In the genomic region with DNA sequence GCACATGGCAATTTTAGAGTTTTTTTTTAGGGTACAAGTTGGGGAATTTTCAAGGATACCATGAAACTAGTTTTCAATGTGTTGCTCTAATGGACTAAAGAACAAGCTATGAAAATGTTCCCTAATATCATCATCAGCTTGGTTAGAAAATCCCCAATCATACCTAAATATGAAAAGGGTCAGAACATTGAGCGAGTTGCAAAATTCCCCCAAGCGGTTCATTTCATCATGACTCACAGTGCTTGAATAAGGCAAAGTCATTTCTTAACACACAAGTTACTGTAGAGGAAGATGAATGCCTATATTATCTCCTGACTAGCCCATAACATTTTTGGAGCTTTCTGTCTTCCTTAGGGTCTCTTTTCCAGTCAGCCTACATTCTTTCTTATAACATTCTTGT, we compare ENCODE assay signal across 8 cellular contexts.
A peak's percentile ranks its signal among the peaks of the same experiment; 100 is the strongest.
DNase-seq lines count a peak whose midpoint lies in the region; ATAC-seq, FAIRE-seq and TF ChIP-seq lines count a peak whose summit lies in the region.

No MANE protein-coding gene starts in this region.

- H3K9me3 ChIP-seq in mucosa of descending colon = no peaks in the 10 kb centered on the region

- peaks cover 65% of the 10 kb centered on the region for H3K4me1 Mint-ChIP-seq in activated CD4-positive, alpha-beta T cell treated with anti-CD3 and anti-CD28 coated beads, Interleukin-2, amount 10 ng/mL, durations not matched to agents 7 days and 5 days

- H3K79me2 ChIP-seq in ACC112 (ENCODE audit: control insufficient read depth, insufficient read depth, low read length, unreplicated experiment) = no peaks in the 10 kb centered on the region

- H3K4me3 ChIP-seq in ACC112 (ENCODE audit: low read depth, low read length) (no peak overlapping the region), mucosa of descending colon (no peak overlapping the region)

- ATAC-seq in HG03196 (IDR thresholded peaks at IDR 0.05; ENCODE audit: unreplicated experiment) = peak; percentile 69
- peak; percentile 53 for ATAC-seq in mucosa of descending colon
- no peak for ATAC-seq in left cardiac atrium

- FAIRE-seq in GM19239 (lab: Jason Lieb, UNC) = peak; percentile 95

- peak overlapping the region; percentile 29 for H2AFZ ChIP-seq in ACC112 (ENCODE audit: low read length, unreplicated experiment)

- H3K36me3 ChIP-seq in ACC112 (ENCODE audit: insufficient read depth, low read length) (no peaks in the 10 kb centered on the region), mucosa of descending colon (ENCODE audit: low read depth) (no peaks in the 10 kb centered on the region)

- TF ChIP-seq CTCF in mucosa of descending colon (IDR thresholded peaks at IDR 0.05) = no peak

- H3K27me3 ChIP-seq in ACC112 (ENCODE audit: insufficient read depth, low read length) = no peaks in the 10 kb centered on the region

- H3K27me3 Mint-ChIP-seq in activated CD4-positive, alpha-beta T cell treated with anti-CD3 and anti-CD28 coated beads, Interleukin-2, amount 10 ng/mL, durations not matched to agents 7 days and 5 days = no peaks in the 10 kb centered on the region

- H3K36me3 Mint-ChIP-seq in activated CD4-positive, alpha-beta T cell treated with anti-CD3 and anti-CD28 coated beads, Interleukin-2, amount 10 ng/mL, durations not matched to agents 7 days and 5 days (ENCODE audit: low read depth) = peaks cover 60% of the 10 kb centered on the region

- H3K9me3 Mint-ChIP-seq in activated CD4-positive, alpha-beta T cell treated with anti-CD3 and anti-CD28 coated beads, Interleukin-2, amount 10 ng/mL, durations not matched to agents 7 days and 5 days = peaks cover 6% of the 10 kb centered on the region

- intact Hi-C loops in mucosa of descending colon (cut with DNase I, micrococcal nuclease) (no loop called here), left cardiac atrium (cut with DNase I) (no loop called here)

- H3K27ac Mint-ChIP-seq in activated CD4-positive, alpha-beta T cell treated with anti-CD3 and anti-CD28 coated beads, Interleukin-2, amount 10 ng/mL, durations not matched to agents 7 days and 5 days = peak overlapping the region; percentile 89

- H3K4me1 ChIP-seq in ACC112 (ENCODE audit: control insufficient read depth, insufficient read depth, low read length, unreplicated experiment) (peaks cover 27% of the 10 kb centered on the region), mucosa of descending colon (ENCODE audit: low read depth) (no peaks in the 10 kb centered on the region)

- peak overlapping the region; percentile 27; the same call in 1 of the 2 replicates for H3K27ac ChIP-seq in ACC112 (ENCODE audit: low read depth, low read length)

- H3K4me3 Mint-ChIP-seq in activated CD4-positive, alpha-beta T cell treated with anti-CD3 and anti-CD28 coated beads, Interleukin-2, amount 10 ng/mL, durations not matched to agents 7 days and 5 days = peak overlapping the region; percentile 60

- POLR2A ChIA-PET in activated CD4-positive, alpha-beta T cell treated with anti-CD3 and anti-CD28 coated beads, Interleukin-2, amount 10 ng/mL, durations not matched to agents 7 days and 5 days (lab: Charles Lee) = no interaction called here

- CTCF ChIA-PET in activated CD4-positive, alpha-beta T cell treated with anti-CD3 and anti-CD28 coated beads, Interleukin-2, amount 10 ng/mL, durations not matched to agents 7 days and 5 days (lab: Charles Lee) = interaction anchor here (0.6 to 1.8 kb wide), 3 partner anchors 12 to 1032 kb away, joined by 3 to 5 read pairs (median 3); no protein-coding TSS in a partner anchor

- DNase-seq in GM19239 (ENCODE audit: insufficient read length, low spot score) (no peak), mucosa of descending colon (no peak), left cardiac atrium (no peak), DMS 273 treated with DMSO at 0.1 percent for 48 hours (lab: John Stamatoyannopoulos, UW) (no peak), NCI-H1417 treated with DMSO at 0.1 percent for 48 hours (lab: John Stamatoyannopoulos, UW) (no peak)
- DNase-seq in activated CD4-positive, alpha-beta T cell treated with anti-CD3 and anti-CD28 coated beads, Interleukin-2, amount 10 ng/mL, durations not matched to agents 7 days and 5 days = no peak

Comparison
In these comparisons a context has a peak if more than half of its experiments do, and no peak if none do; other contexts are left out.
1. ATAC-seq: peak in HG03196 (single experiment) and mucosa of descending colon (single experiment); none in left cardiac atrium (0 of 2).